In genomic region chr7:105202561-105203130, GRCh38 we compare ENCODE assay signal across 15 cellular contexts.
DNase-seq lines count a peak whose midpoint lies in the region; ATAC-seq, FAIRE-seq and TF ChIP-seq lines count a peak whose summit lies in the region.
"Had no signal": no experiment of that assay in that cellular context is flagged by ENCODE, and none has a peak within 500 bp of the region (broad histone marks: within the 10 kb centered on the region; RNA-seq: fewer than 3 reads in every experiment).

No MANE protein-coding gene starts in this region.

- no peaks in the 10 kb centered on the region for H4K20me1 ChIP-seq in endothelial cell of umbilical vein (replicated peaks; ENCODE audit: control insufficient read depth, extremely low read depth, insufficient read depth, low read length)

- H2AFZ ChIP-seq in endothelial cell of umbilical vein (ENCODE audit: low read depth, low read length): no peak overlapping the region

- TF ChIP-seq POLR2A in endothelial cell of umbilical vein (IDR thresholded peaks at IDR 0.05; ENCODE audit: low read depth, low read length) (no peak), prostate gland (IDR thresholded peaks at IDR 0.05) (no peak)

- H3K4me2 ChIP-seq in endothelial cell of umbilical vein (ENCODE audit: insufficient read depth, low read length): no peak overlapping the region
- H3K4me2 ChIP-seq: SK-N-SH had no signal

- no peak for ATAC-seq in HG02623 (IDR thresholded peaks at IDR 0.05; ENCODE audit: unreplicated experiment)
- ATAC-seq: CD8-positive, alpha-beta T cell had no signal

- dilution Hi-C loops in endothelial cell of umbilical vein (cut with MboI; ENCODE audit: extremely low pct_ligation_motif_present, low sequenced_read_pairs): no loop called here

- CTCF ChIA-PET in endothelial cell of umbilical vein (lab: Charles Lee): no interaction called here

- DNase-seq in DMS153 (lab: John Stamatoyannopoulos, UW): peak; percentile 63
- DNase-seq in DMS153 treated with DMSO at 0.1 percent for 48 hours (lab: John Stamatoyannopoulos, UW; ENCODE audit: unreplicated experiment): no peak
- peak; percentile 51 for DNase-seq in NCI-H748 (lab: John Stamatoyannopoulos, UW; ENCODE audit: unreplicated experiment)
- DNase-seq in endothelial cell of umbilical vein (ENCODE audit: low read depth, low spot score): peak; percentile 57
- no peak for DNase-seq in prostate gland (ENCODE audit: low spot score)
- DNase-seq in GM10266 (ENCODE audit: extremely low spot score): no peak
- no peak for DNase-seq in NCI-H187 treated with DMSO at 0.1 percent for 48 hours (lab: John Stamatoyannopoulos, UW)
- DNase-seq: activated naive CD4-positive, alpha-beta T cell treated with anti-CD3 and anti-CD28 coated beads for 36 hours; CD8-positive, alpha-beta T cell; esophagus squamous epithelium; SK-N-SH; thyroid gland; WERI-Rb-1 had no signal

- H3K27ac ChIP-seq in endothelial cell of umbilical vein (ENCODE audit: insufficient read depth, low read depth, low read length) (no peak overlapping the region), prostate gland (peak overlapping the region; percentile 43 to 63)
- H3K27ac ChIP-seq: 22Rv1, esophagus squamous epithelium, thyroid gland, WERI-Rb-1 had no signal

- H3K79me2 ChIP-seq in endothelial cell of umbilical vein (ENCODE audit: control insufficient read depth, insufficient read depth, low read length): peaks cover 23% of the 10 kb centered on the region

- H3K4me1 ChIP-seq in endothelial cell of umbilical vein (ENCODE audit: control insufficient read depth, extremely low read depth, insufficient read depth, low read length) (no peaks in the 10 kb centered on the region), prostate gland (replicated peaks) (no peaks in the 10 kb centered on the region)

- POLR2A ChIA-PET in endothelial cell of umbilical vein (lab: Charles Lee): no interaction called here

- intact Hi-C loops in endothelial cell of umbilical vein (cut with micrococcal nuclease) (no loop called here), prostate gland (cut with DNase I) (no loop called here)

- no peak overlapping the region for H3K9ac ChIP-seq in endothelial cell of umbilical vein (replicated peaks; ENCODE audit: extremely low read depth, insufficient read depth, low read length)
- H3K9ac ChIP-seq: SK-N-SH had no signal

- peak; percentile 55 for FAIRE-seq in endothelial cell of umbilical vein (lab: Jason Lieb, UNC)

- H3K36me3 ChIP-seq in endothelial cell of umbilical vein (ENCODE audit: control insufficient read depth in 2 of 2, extremely low read depth in 1 of 2, insufficient read depth in 2 of 2, low read length in 2 of 2) (peaks cover 0 to 7% of the 10 kb centered on the region in 2 experiments), prostate gland (no peaks in the 10 kb centered on the region)
- H3K36me3 ChIP-seq: thyroid gland, WERI-Rb-1 had no signal

- no peaks in the 10 kb centered on the region for H3K27me3 ChIP-seq in endothelial cell of umbilical vein (ENCODE audit: control insufficient read depth in 2 of 2, insufficient read depth in 2 of 2, low read length in 2 of 2)
- H3K27me3 ChIP-seq in prostate gland (replicated peaks; ENCODE audit: insufficient read depth): no peaks in the 10 kb centered on the region
- H3K27me3 ChIP-seq: esophagus squamous epithelium, thyroid gland had no signal

- no TSS peak for BruUV-seq in endothelial cell of umbilical vein (replicated peaks; lab: Mats Ljungman, UMichigan)

- H3K9me1 ChIP-seq in endothelial cell of umbilical vein (replicated peaks; ENCODE audit: control insufficient read depth, extremely low read depth, insufficient read depth, low read length): no peaks in the 10 kb centered on the region

- WGBS in prostate gland: 31% methylated on average over 7 of the region's 7 CpGs

- H3K4me3 ChIP-seq in endothelial cell of umbilical vein (replicated peaks in 1 of 3; ENCODE audit: insufficient read depth in 1 of 3, low read depth in 1 of 3, low read length in 3 of 3) (no peak overlapping the region), prostate gland (peak overlapping the region in 1 of 2 donors; percentile 0)
- H3K4me3 ChIP-seq: esophagus squamous epithelium, thyroid gland had no signal

- TF ChIP-seq CTCF in endothelial cell of umbilical vein (IDR thresholded peaks at IDR 0.05; ENCODE audit: extremely low read depth in 1 of 2, insufficient read depth in 1 of 2, low read depth in 1 of 2, low read length in 2 of 2): no peak
- no peak for TF ChIP-seq CTCF in prostate gland (IDR thresholded peaks at IDR 0.05)
- no peak for TF ChIP-seq CTCF in GM10266 (IDR thresholded peaks at IDR 0.05; ENCODE audit: control insufficient read depth, insufficient read depth, low read depth, missing control alignments)

- no peaks in the 10 kb centered on the region for H3K9me3 ChIP-seq in endothelial cell of umbilical vein (replicated peaks; ENCODE audit: control insufficient read depth, insufficient read depth, low read length)
- no peaks in the 10 kb centered on the region for H3K9me3 ChIP-seq in prostate gland
- H3K9me3 ChIP-seq: esophagus squamous epithelium, SK-N-SH, thyroid gland had no signal

TF ChIP-seq in endothelial cell of umbilical vein, 7 proteins besides CTCF, POLR2A, EP300 and RAD21:
- no peak for TF ChIP-seq JUN (IDR thresholded peaks at IDR 0.05; ENCODE audit: borderline replicate concordance, insufficient read depth, insufficient read length, low read depth)
- no peak for TF ChIP-seq GATA2 (IDR thresholded peaks at IDR 0.05; ENCODE audit: insufficient read depth, insufficient read length, low read depth, low read length)
- no peak for TF ChIP-seq MAX (IDR thresholded peaks at IDR 0.05; ENCODE audit: insufficient read depth, insufficient read length)
- TF ChIP-seq POLR2AphosphoS5 (IDR thresholded peaks at IDR 0.05; ENCODE audit: insufficient read depth, low read depth, low read length): no peak
- TF ChIP-seq MYC (IDR thresholded peaks at IDR 0.05; ENCODE audit: low read depth, low read length): no peak
- TF ChIP-seq FOS (IDR thresholded peaks at IDR 0.05; ENCODE audit: borderline replicate concordance, insufficient read depth, low read length): no peak
- TF ChIP-seq EZH2 (IDR thresholded peaks at IDR 0.05; ENCODE audit: borderline replicate concordance, low read depth, low read length, severe bottlenecking): no peak

Comparison
In these comparisons a context has a peak if more than half of its experiments do, and no peak if none do; other contexts are left out.
1. DNase-seq: peak in DMS153 (single experiment), NCI-H748 (single experiment) and endothelial cell of umbilical vein (single experiment); none in DMS153 treated with DMSO at 0.1 percent for 48 hours (single experiment), prostate gland (single experiment), GM10266 (single experiment) and NCI-H187 treated with DMSO at 0.1 percent for 48 hours (single experiment).